ENCODE assay signal across 9 cellular contexts in the genomic region with DNA sequence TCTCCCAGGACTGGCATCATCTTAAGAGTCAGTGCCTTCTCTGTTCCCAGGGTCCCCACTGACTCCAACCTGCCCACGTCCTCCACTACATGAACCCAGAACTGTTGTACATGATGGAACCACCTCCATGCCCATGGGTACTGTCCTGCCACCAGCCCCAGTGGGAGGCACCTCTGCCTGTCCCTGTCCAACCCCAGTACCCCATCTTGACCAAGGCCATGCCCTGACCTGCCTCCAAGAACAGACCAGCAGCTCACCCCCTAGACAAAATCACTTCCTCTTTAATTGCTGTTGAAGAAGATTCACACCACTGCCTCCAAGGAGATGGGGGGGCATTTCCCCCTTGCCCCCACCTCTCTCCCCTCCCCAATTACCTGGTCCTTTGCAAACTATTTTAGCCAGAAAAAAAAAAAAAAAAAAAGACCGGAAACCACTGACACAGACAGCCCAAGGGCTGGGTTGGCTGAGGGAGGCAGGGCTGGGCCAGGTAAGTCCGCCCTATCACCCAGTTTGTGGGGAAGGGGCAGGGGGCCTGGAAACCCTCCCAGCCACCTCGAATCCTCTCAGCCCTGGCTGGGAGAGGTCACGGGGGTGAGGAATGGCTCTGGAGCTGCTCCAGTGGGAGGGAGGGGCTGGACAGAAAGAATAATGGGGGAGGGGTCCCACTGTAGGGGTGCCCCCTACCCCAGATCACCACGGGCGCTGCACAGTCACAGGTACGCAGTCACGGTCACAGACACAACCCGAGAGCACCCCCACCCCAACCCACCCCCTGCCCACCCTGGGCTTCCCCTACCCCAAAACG. TPM values are rescaled to one million over a fixed set of nuclear protein-coding genes. Genes with fewer than 3 reads are reported as not detected.
DNase-seq lines count a peak whose midpoint lies in the region; ATAC-seq, FAIRE-seq and TF ChIP-seq lines count a peak whose summit lies in the region.
"Had no signal": no experiment of that assay in that cellular context is flagged by ENCODE, and none has a peak within 500 bp of the region (broad histone marks: within the 10 kb centered on the region; RNA-seq: fewer than 3 reads in every experiment).

No MANE protein-coding gene starts in this region.

- H3K14ac ChIP-seq in IMR-90 (replicated peaks; ENCODE audit: low read depth, low read length) = no peak overlapping the region
- H3K14ac ChIP-seq in H1 (ENCODE audit: insufficient read length) = no peak overlapping the region

- CTCF ChIA-PET in IMR-90 (lab: Yijun Ruan, JAX) = interaction anchor here (1.1 to 1.2 kb wide), 2 partner anchors 12 to 31 kb away, joined by 3 to 4 read pairs; partner anchors contain the start of gene OS9
- CTCF ChIA-PET in H1 (lab: Charles Lee; ENCODE audit: partially characterized antibody) = interaction anchor here (0.7 to 11.7 kb wide), 23 partner anchors 9 to 155 kb away, joined by 3 to 149 read pairs (median 5); partner anchors contain the start of genes AGAP2 and OS9

- no peak for DNase-seq in activated naive CD4-positive, alpha-beta T cell treated with anti-CD3 and anti-CD28 coated beads, Interleukin-2, amount 50 U/mL, for 72 hours (ENCODE audit: low spot score in 2 of 2)
- no peak for DNase-seq in activated naive CD4-positive, alpha-beta T cell treated with Interleukin-2 at 50 U/mL for 16 hours
- DNase-seq in IMR-90 = no peak
- DNase-seq in H1 (ENCODE audit: low read depth in 1 of 2, low spot score in 2 of 2) = peak in 1 of 2 experiments; percentile 40
- no peak for DNase-seq in stimulated activated naive B cell treated with anti-CD40 and anti-IgM and Interleukin-4, amounts not matched to agents 10 μg/mL and 1 μg/mL and 100 μg/mL, for 72 hours
- DNase-seq in NCI-H446 treated with DMSO at 0.1 percent for 48 hours (lab: John Stamatoyannopoulos, UW) = no peak
- DNase-seq in DMS 273 (lab: John Stamatoyannopoulos, UW; ENCODE audit: unreplicated experiment) = no peak
- DNase-seq: AML-193 had no signal

- H3K79me1 ChIP-seq in IMR-90 (ENCODE audit: low read depth in 1 of 2, low read length in 2 of 2) = peaks cover 0 to 17% of the 10 kb centered on the region in 2 experiments; a peak in 1 of 4 replicates
- H3K79me1 ChIP-seq in H1 (ENCODE audit: low read depth, low read length) = no peaks in the 10 kb centered on the region

- peak in 1 of 2 donors; percentile 5 for ATAC-seq in activated naive CD4-positive, alpha-beta T cell treated with anti-CD3 and anti-CD28 coated beads, Interleukin-2, amount 50 U/mL, for 72 hours
- ATAC-seq in IMR-90 (ENCODE audit: low read depth) (no peak), HG02970 (IDR thresholded peaks at IDR 0.05; ENCODE audit: low FRiP score, unreplicated experiment) (no peak)
- ATAC-seq in stimulated activated naive B cell treated with anti-CD40 and anti-IgM and Interleukin-4, amounts not matched to agents 10 μg/mL and 1 μg/mL and 100 μg/mL, for 72 hours (replicated peaks) = peak in 1 of 2 donors; percentile 26

- peak overlapping the region; percentile 8 to 81 for H3K27ac Mint-ChIP-seq in activated naive CD4-positive, alpha-beta T cell treated with anti-CD3 and anti-CD28 coated beads, Interleukin-2, amount 50 U/mL, for 72 hours
- H3K27ac Mint-ChIP-seq in stimulated activated naive B cell treated with anti-CD40 and anti-IgM and Interleukin-4, amounts not matched to agents 10 μg/mL and 1 μg/mL and 100 μg/mL, for 72 hours = peak overlapping the region; percentile 80

- H4K8ac ChIP-seq in IMR-90 (ENCODE audit: low read depth in 2 of 2, low read length in 2 of 2) (no peak overlapping the region; a peak in 1 of 4 replicates), H1 (ENCODE audit: extremely low read depth, insufficient read depth, low read length) (no peak overlapping the region)

- no peak overlapping the region for H2BK120ac ChIP-seq in IMR-90 (ENCODE audit: low read depth, low read length)
- H2BK120ac ChIP-seq in H1 (replicated peaks; ENCODE audit: low read depth, low read length) = no peak overlapping the region

- no peak overlapping the region for H4K91ac ChIP-seq in IMR-90 (ENCODE audit: insufficient read depth, low read depth, low read length)
- H4K91ac ChIP-seq in H1 (replicated peaks; ENCODE audit: insufficient read length, low read length) = no peak overlapping the region

- WGBS in IMR-90 (ENCODE audit: extremely low coverage in 2 of 2, insufficient read length in 1 of 2), 2 experiments = no CpG with 5 or more reads among the region's 11 CpGs
- 66% methylated on average over 4 of the region's 11 CpGs; no CpG with 5 or more reads in 1 of the 2 experiments for WGBS in H1 (ENCODE audit: extremely low coverage in 1 of 2, insufficient coverage in 1 of 2, insufficient read length in 1 of 2, insufficient replicate concordance in 2 of 2, low coverage in 1 of 2, low lambda C conversion rate in 2 of 2, missing lambda C conversion rate in 1 of 2), 2 experiments

- no peaks in the 10 kb centered on the region for H3K9me3 Mint-ChIP-seq in activated naive CD4-positive, alpha-beta T cell treated with anti-CD3 and anti-CD28 coated beads, Interleukin-2, amount 50 U/mL, for 72 hours
- peaks cover 0 to 3% of the 10 kb centered on the region in 2 donors for H3K9me3 Mint-ChIP-seq in stimulated activated naive B cell treated with anti-CD40 and anti-IgM and Interleukin-4, amounts not matched to agents 10 μg/mL and 1 μg/mL and 100 μg/mL, for 72 hours

- H3K36me3 ChIP-seq in IMR-90 (ENCODE audit: control insufficient read depth, insufficient read depth, low read length) = peaks cover 17% of the 10 kb centered on the region; the same call in 1 of the 2 replicates
- no peaks in the 10 kb centered on the region; a peak in 1 of 8 replicates for H3K36me3 ChIP-seq in H1 (ENCODE audit: control insufficient read depth in 2 of 4, insufficient read depth in 4 of 4, low read length in 3 of 4)

- TF ChIP-seq CTCF in IMR-90 (conservative IDR thresholded peaks at IDR 0.05; ENCODE audit: low read depth, low read length) = no peak
- no peak for TF ChIP-seq CTCF in H1 (IDR thresholded peaks at IDR 0.05; ENCODE audit: control extremely low read depth in 1 of 3, insufficient read depth in 1 of 3, low read depth in 1 of 3, low read length in 3 of 3)

- H3K18ac ChIP-seq in IMR-90 (ENCODE audit: low read depth, low read length) (no peak overlapping the region), H1 (ENCODE audit: extremely low read depth, low read length) (no peak overlapping the region)

- H3K4me3 Mint-ChIP-seq in stimulated activated naive B cell treated with anti-CD40 and anti-IgM and Interleukin-4, amounts not matched to agents 10 μg/mL and 1 μg/mL and 100 μg/mL, for 72 hours = peak overlapping the region in 1 of 2 donors; percentile 33

- no peaks in the 10 kb centered on the region; the same call in 1 of the 2 replicates for H3K27me3 ChIP-seq in IMR-90 (ENCODE audit: control insufficient read depth, insufficient read depth, low read length)
- peaks cover 18 to 58% (median 43%) of the 10 kb centered on the region in 4 experiments for H3K27me3 ChIP-seq in H1 (replicated peaks in 1 of 4; ENCODE audit: control insufficient read depth in 3 of 4, extremely low read depth in 1 of 4, insufficient read depth in 3 of 4, low read length in 3 of 4)

- H4K20me1 ChIP-seq in IMR-90 (ENCODE audit: insufficient read depth, low read length) = peaks cover 9% of the 10 kb centered on the region; the same call in 1 of the 2 replicates
- H4K20me1 ChIP-seq in H1 (replicated peaks in 1 of 2; ENCODE audit: control insufficient read depth in 1 of 2, insufficient read depth in 2 of 2, low read length in 2 of 2) = peaks cover 2 to 7% of the 10 kb centered on the region in 2 experiments

- H3K4me2 ChIP-seq in IMR-90 (ENCODE audit: low read depth, low read length) (no peak overlapping the region), H1 (ENCODE audit: insufficient read depth in 1 of 2, low read depth in 2 of 2, low read length in 2 of 2) (peak overlapping the region; percentile 26 to 52; a peak in 2 of 4 replicates)

- TF ChIP-seq RAD21 in IMR-90 (IDR thresholded peaks at IDR 0.05; ENCODE audit: low read length) (no peak), H1 (IDR thresholded peaks at IDR 0.05 in 1 of 2, conservative IDR thresholded peaks at IDR 0.05 in 1 of 2; ENCODE audit: low read depth in 2 of 2, low read length in 2 of 2) (no peak)

- 0 out of 2 replicates have a peak, but pooled peaks cover 4% of the 10 kb centered on the region for H3K4me1 ChIP-seq in IMR-90 (ENCODE audit: control insufficient read depth, insufficient read depth, low read length)
- peaks cover 0 to 20% (median 13%) of the 10 kb centered on the region in 4 experiments; a peak in 5 of 7 replicates for H3K4me1 ChIP-seq in H1 (replicated peaks in 1 of 4; ENCODE audit: control insufficient read depth in 3 of 4, insufficient read depth in 4 of 4, low read length in 3 of 4)

- intact Hi-C loops in IMR-90 (cut with micrococcal nuclease) = no loop called here

- H2AK9ac ChIP-seq in IMR-90 (replicated peaks; ENCODE audit: low read depth, low read length, poor library complexity) = no peak overlapping the region

- H4K5ac ChIP-seq in IMR-90 (ENCODE audit: low read depth, low read length) (no peak overlapping the region), H1 (ENCODE audit: insufficient read length, low read depth, low read length) (no peak overlapping the region)

- H3K9ac ChIP-seq in IMR-90 (ENCODE audit: low read depth, low read length) (no peak overlapping the region), H1 (replicated peaks in 1 of 4; ENCODE audit: extremely low read depth in 1 of 4, low read depth in 3 of 4, low read length in 3 of 4) (no peak overlapping the region)

- peaks cover 12% of the 10 kb centered on the region; the same call in 1 of the 2 replicates for H3K23me2 ChIP-seq in H1 (ENCODE audit: low read depth, low read length)

- no peak overlapping the region for H3K56ac ChIP-seq in IMR-90 (ENCODE audit: extremely low read depth, insufficient read depth, low read length)
- H3K56ac ChIP-seq in H1 (replicated peaks; ENCODE audit: insufficient read length, low read depth, low read length) = no peak overlapping the region

- H3K9me1 ChIP-seq in IMR-90 (ENCODE audit: insufficient read depth, low read length) = peaks cover 6% of the 10 kb centered on the region; the same call in 1 of the 2 replicates

- no peaks in the 10 kb centered on the region for H3K27me3 Mint-ChIP-seq in stimulated activated naive B cell treated with anti-CD40 and anti-IgM and Interleukin-4, amounts not matched to agents 10 μg/mL and 1 μg/mL and 100 μg/mL, for 72 hours

- H3K4me1 Mint-ChIP-seq in stimulated activated naive B cell treated with anti-CD40 and anti-IgM and Interleukin-4, amounts not matched to agents 10 μg/mL and 1 μg/mL and 100 μg/mL, for 72 hours = peaks cover 14 to 18% of the 10 kb centered on the region in 2 donors

- H2BK15ac ChIP-seq in IMR-90 (ENCODE audit: low read depth, low read length) (no peak overlapping the region), H1 (ENCODE audit: low read length) (no peak overlapping the region)

- no peak overlapping the region for H3K4me3 ChIP-seq in IMR-90 (ENCODE audit: insufficient read depth, low read depth, low read length)
- H3K4me3 ChIP-seq in H1 (ENCODE audit: extremely low read depth in 1 of 4, insufficient read depth in 2 of 4, low read depth in 3 of 4, low read length in 4 of 4) = no peak overlapping the region

- H2AK5ac ChIP-seq in IMR-90 (ENCODE audit: low read depth, low read length) (no peak overlapping the region), H1 (ENCODE audit: low read depth, low read length) (no peak overlapping the region)

- H2BK20ac ChIP-seq in IMR-90 (ENCODE audit: low read depth, low read length) (no peak overlapping the region), H1 (ENCODE audit: low read length) (no peak overlapping the region)

- H3K79me2 ChIP-seq in H1 (ENCODE audit: control insufficient read depth in 1 of 2, insufficient read depth in 2 of 2, low read length in 2 of 2) = no peaks in the 10 kb centered on the region

- dilution Hi-C loops in IMR-90 (cut with HindIII; ENCODE audit: low sequenced_read_pairs, unreplicated experiment) = no loop called here

- no peak for FAIRE-seq in H1 (lab: Jason Lieb, UNC)

- in situ Hi-C loops in IMR-90 (cut with MboI; ENCODE audit: low sequenced_read_pairs) = no loop called here

- POLR2A ChIA-PET in IMR-90 (lab: Charles Lee; ENCODE audit: unreplicated experiment) (interaction anchor here (1.2 kb wide), 1 partner anchor 19 kb away, joined by 5 read pairs; the partner anchor contains the start of gene TSPAN31), H1 (lab: Charles Lee; ENCODE audit: partially characterized antibody) (interaction anchor here (0.7 to 7.4 kb wide), 7 partner anchors 8 to 142 kb away, joined by 3 to 59 read pairs (median 3); partner anchors contain the start of gene AGAP2)

- H3K4ac ChIP-seq in IMR-90 (ENCODE audit: low read depth, low read length) (no peak overlapping the region), H1 (replicated peaks; ENCODE audit: insufficient read length, low read depth, low read length) (no peak overlapping the region)

- H2BK12ac ChIP-seq in H1 (ENCODE audit: low read depth, low read length) = no peak overlapping the region

- no peak overlapping the region for H3K27ac ChIP-seq in IMR-90 (ENCODE audit: insufficient read depth, low read length)
- H3K27ac ChIP-seq in H1 (ENCODE audit: low read depth, low read length) = no peak overlapping the region

- TF ChIP-seq POLR2A in IMR-90 (IDR thresholded peaks at IDR 0.05; ENCODE audit: low read depth, low read length) (no peak), H1 (IDR thresholded peaks at IDR 0.05; ENCODE audit: control extremely low read depth in 1 of 2, low read depth in 2 of 2, low read length in 2 of 2) (no peak)

- H2BK5ac ChIP-seq in IMR-90 (ENCODE audit: low read depth, low read length, poor library complexity, severe bottlenecking) = no peak overlapping the region
- no peak overlapping the region for H2BK5ac ChIP-seq in H1 (ENCODE audit: low read depth, low read length)

- H2AFZ ChIP-seq in IMR-90 (replicated peaks; ENCODE audit: low read length, poor library complexity) = peak overlapping the region; percentile 48
- H2AFZ ChIP-seq in H1 (ENCODE audit: low read length) = no peak overlapping the region

- H3K9me3 ChIP-seq in IMR-90 (ENCODE audit: control insufficient read depth, insufficient read depth, low read length) (no peaks in the 10 kb centered on the region), H1 (ENCODE audit: insufficient read depth in 2 of 2, low read depth in 1 of 2, low read length in 1 of 2) (no peaks in the 10 kb centered on the region)

- TF ChIP-seq EP300 in H1 (IDR thresholded peaks at IDR 0.05; ENCODE audit: borderline replicate concordance in 1 of 2, low read depth in 2 of 2, low read length in 2 of 2) = no peak

- peaks cover 4 to 6% of the 10 kb centered on the region in 2 donors for H3K36me3 Mint-ChIP-seq in activated naive CD4-positive, alpha-beta T cell treated with anti-CD3 and anti-CD28 coated beads, Interleukin-2, amount 50 U/mL, for 72 hours
- peaks cover 52 to 65% of the 10 kb centered on the region in 2 donors for H3K36me3 Mint-ChIP-seq in stimulated activated naive B cell treated with anti-CD40 and anti-IgM and Interleukin-4, amounts not matched to agents 10 μg/mL and 1 μg/mL and 100 μg/mL, for 72 hours

- H3K23ac ChIP-seq in IMR-90 (ENCODE audit: low read depth, low read length) = no peak overlapping the region; the same call in 1 of the 2 replicates
- no peak overlapping the region for H3K23ac ChIP-seq in H1 (ENCODE audit: insufficient read length)

- BruUV-seq in IMR-90 (replicated peaks; lab: Mats Ljungman, UMichigan) = no TSS peak

RNA-seq across cellular contexts. Expression of gene AGAP2, which starts 13.4 kb away (rescaled TPM):
- 10 to 100 TPM; 28.9 to 38.4 TPM for total RNA-seq in activated naive CD4-positive, alpha-beta T cell treated with anti-CD3 and anti-CD28 coated beads, Interleukin-2, amount 50 U/mL, for 72 hours
- total RNA-seq in IMR-90 (2012; rRNA removed) = 0.18 and 0.28 TPM in 2 replicates
- polyA plus RNA-seq in IMR-90 (2012; rRNA removed) (0.03 and 0.07 TPM in 2 replicates), H1 (2011; rRNA removed) (1.5 and 1.8 TPM in 2 replicates)
- polyA plus RNA-seq in IMR-90 (2012; cell fraction: cytosol; rRNA removed) = 0.09 and 0.10 TPM in 2 replicates
- 0.55 and 0.88 TPM in 2 replicates for polyA plus RNA-seq in IMR-90 (2012; cell fraction: nucleus; rRNA removed; ENCODE audit: low replicate concordance)
- total RNA-seq in H1 (2021; fragmentation: NEBNext Ultra II Directional; extraction: Animal tissue kit (Norgen Biotek cat#: 25700)) = 1.5 and 1.7 TPM in 2 replicates
- 1.4 TPM for polyA plus RNA-seq in H1 (2011; cell fraction: cytosol; rRNA removed)
- polyA plus RNA-seq in H1 (2011; cell fraction: nucleus; rRNA removed) = 6.8 TPM
- polyA plus RNA-seq in H1 (2012, experiment 1 of 2) = 1.7 to 2.6 TPM (median 2.1 TPM) in 4 replicates
- 0.91 TPM for polyA plus RNA-seq in H1 (2012, experiment 2 of 2)
- polyA plus RNA-seq in H1 (2013, experiment 1 of 2) = 1.0 TPM
- polyA plus RNA-seq in H1 (2013, experiment 2 of 2) = 1.3 TPM
- polyA minus RNA-seq in H1 (2011; rRNA and poly(A)+ RNA removed) = 0.63 and 0.98 TPM in 2 replicates
- 2.1 TPM for polyA minus RNA-seq in H1 (2011; cell fraction: cytosol; rRNA and poly(A)+ RNA removed)
- polyA minus RNA-seq in H1 (2011; cell fraction: nucleus; rRNA and poly(A)+ RNA removed) = 2.8 TPM

RNA-seq across cellular contexts. Expression of gene TSPAN31, which starts 19.7 kb away (rescaled TPM):
- total RNA-seq in activated naive CD4-positive, alpha-beta T cell treated with anti-CD3 and anti-CD28 coated beads, Interleukin-2, amount 50 U/mL, for 72 hours = 10 to 100 TPM in 1 of 2 donors, 1 to 10 TPM in 1; 9.7 to 15.1 TPM
- 51.1 and 71.2 TPM in 2 replicates for total RNA-seq in IMR-90 (2012; rRNA removed)
- polyA plus RNA-seq in IMR-90 (2012; rRNA removed) (9.9 and 12.3 TPM in 2 replicates), H1 (2011; rRNA removed) (23.3 and 31.4 TPM in 2 replicates)
- polyA plus RNA-seq in IMR-90 (2012; cell fraction: cytosol; rRNA removed) = 22.4 and 46.8 TPM in 2 replicates
- polyA plus RNA-seq in IMR-90 (2012; cell fraction: nucleus; rRNA removed; ENCODE audit: low replicate concordance) = 23.3 and 27.2 TPM in 2 replicates
- 15.2 and 15.8 TPM in 2 replicates for total RNA-seq in H1 (2021; fragmentation: NEBNext Ultra II Directional; extraction: Animal tissue kit (Norgen Biotek cat#: 25700))
- polyA plus RNA-seq in H1 (2011; cell fraction: cytosol; rRNA removed) = 22.7 TPM
- polyA plus RNA-seq in H1 (2011; cell fraction: nucleus; rRNA removed) = 12.1 TPM
- 14.1 to 22.6 TPM (median 19.5 TPM) in 4 replicates for polyA plus RNA-seq in H1 (2012, experiment 1 of 2)
- 20.3 TPM for polyA plus RNA-seq in H1 (2012, experiment 2 of 2)
- polyA plus RNA-seq in H1 (2013, experiment 1 of 2) = 15.8 TPM
- polyA plus RNA-seq in H1 (2013, experiment 2 of 2) = 17.6 TPM
- 26.3 and 33.9 TPM in 2 replicates for polyA minus RNA-seq in H1 (2011; rRNA and poly(A)+ RNA removed)
- polyA minus RNA-seq in H1 (2011; cell fraction: cytosol; rRNA and poly(A)+ RNA removed) = 11.2 TPM
- 15.2 TPM for polyA minus RNA-seq in H1 (2011; cell fraction: nucleus; rRNA and poly(A)+ RNA removed)

RNA-seq across cellular contexts. Expression of gene CDK4, which starts 27.0 kb away (rescaled TPM):
- 100 to 1,000 TPM; 183 to 191 TPM for total RNA-seq in activated naive CD4-positive, alpha-beta T cell treated with anti-CD3 and anti-CD28 coated beads, Interleukin-2, amount 50 U/mL, for 72 hours
- 239 and 297 TPM in 2 replicates for total RNA-seq in IMR-90 (2012; rRNA removed)
- polyA plus RNA-seq in IMR-90 (2012; rRNA removed) (252 and 261 TPM in 2 replicates), H1 (2011; rRNA removed) (311 and 368 TPM in 2 replicates)
- polyA plus RNA-seq in IMR-90 (2012; cell fraction: cytosol; rRNA removed) = 201 and 295 TPM in 2 replicates
- 85.8 and 86.8 TPM in 2 replicates for polyA plus RNA-seq in IMR-90 (2012; cell fraction: nucleus; rRNA removed; ENCODE audit: low replicate concordance)
- 174 and 180 TPM in 2 replicates for total RNA-seq in H1 (2021; fragmentation: NEBNext Ultra II Directional; extraction: Animal tissue kit (Norgen Biotek cat#: 25700))
- polyA plus RNA-seq in H1 (2011; cell fraction: cytosol; rRNA removed) = 368 TPM
- polyA plus RNA-seq in H1 (2011; cell fraction: nucleus; rRNA removed) = 288 TPM
- polyA plus RNA-seq in H1 (2012, experiment 1 of 2) = 210 to 260 TPM (median 226 TPM) in 4 replicates
- polyA plus RNA-seq in H1 (2012, experiment 2 of 2) = 272 TPM
- polyA plus RNA-seq in H1 (2013, experiment 1 of 2) = 111 TPM
- polyA plus RNA-seq in H1 (2013, experiment 2 of 2) = 105 TPM
- 218 and 329 TPM in 2 replicates for polyA minus RNA-seq in H1 (2011; rRNA and poly(A)+ RNA removed)
- polyA minus RNA-seq in H1 (2011; cell fraction: cytosol; rRNA and poly(A)+ RNA removed) = 110 TPM
- polyA minus RNA-seq in H1 (2011; cell fraction: nucleus; rRNA and poly(A)+ RNA removed) = 99.0 TPM

RNA-seq across cellular contexts. Expression of gene MARCHF9, which starts 29.8 kb away (rescaled TPM):
- 10 to 100 TPM; 17.4 to 26.4 TPM for total RNA-seq in activated naive CD4-positive, alpha-beta T cell treated with anti-CD3 and anti-CD28 coated beads, Interleukin-2, amount 50 U/mL, for 72 hours
- total RNA-seq in IMR-90 (2012; rRNA removed) = 1.1 TPM in 2 replicates
- 4.7 and 5.4 TPM in 2 replicates for polyA plus RNA-seq in IMR-90 (2012; rRNA removed)
- 3.6 and 5.6 TPM in 2 replicates for polyA plus RNA-seq in IMR-90 (2012; cell fraction: cytosol; rRNA removed)
- polyA plus RNA-seq in IMR-90 (2012; cell fraction: nucleus; rRNA removed; ENCODE audit: low replicate concordance) = 8.1 and 11.9 TPM in 2 replicates
- total RNA-seq in H1 (2021; fragmentation: NEBNext Ultra II Directional; extraction: Animal tissue kit (Norgen Biotek cat#: 25700)) = 6.1 and 6.4 TPM in 2 replicates
- polyA plus RNA-seq in H1 (2011; rRNA removed) = 6.6 and 7.8 TPM in 2 replicates
- polyA plus RNA-seq in H1 (2011; cell fraction: cytosol; rRNA removed) = 7.0 TPM
- polyA plus RNA-seq in H1 (2011; cell fraction: nucleus; rRNA removed) = 13.3 TPM
- polyA plus RNA-seq in H1 (2012, experiment 1 of 2) = 4.7 to 8.7 TPM (median 8.1 TPM) in 4 replicates
- polyA plus RNA-seq in H1 (2012, experiment 2 of 2) = 8.9 TPM
- 4.9 TPM for polyA plus RNA-seq in H1 (2013, experiment 1 of 2)
- 4.5 TPM for polyA plus RNA-seq in H1 (2013, experiment 2 of 2)
- 5.9 and 6.2 TPM in 2 replicates for polyA minus RNA-seq in H1 (2011; rRNA and poly(A)+ RNA removed)
- polyA minus RNA-seq in H1 (2011; cell fraction: cytosol; rRNA and poly(A)+ RNA removed) = 3.5 TPM
- polyA minus RNA-seq in H1 (2011; cell fraction: nucleus; rRNA and poly(A)+ RNA removed) = 4.1 TPM

RNA-seq across cellular contexts. Expression of gene OS9, which starts 31.2 kb away (rescaled TPM):
- 100 to 1,000 TPM in 1 of 2 donors, 10 to 100 TPM in 1; 87.1 to 116 TPM for total RNA-seq in activated naive CD4-positive, alpha-beta T cell treated with anti-CD3 and anti-CD28 coated beads, Interleukin-2, amount 50 U/mL, for 72 hours
- 159 and 182 TPM in 2 replicates for total RNA-seq in IMR-90 (2012; rRNA removed)
- polyA plus RNA-seq in IMR-90 (2012; rRNA removed) = 188 and 272 TPM in 2 replicates
- polyA plus RNA-seq in IMR-90 (2012; cell fraction: cytosol; rRNA removed) = 327 and 430 TPM in 2 replicates
- polyA plus RNA-seq in IMR-90 (2012; cell fraction: nucleus; rRNA removed; ENCODE audit: low replicate concordance) = 286 and 406 TPM in 2 replicates
- total RNA-seq in H1 (2021; fragmentation: NEBNext Ultra II Directional; extraction: Animal tissue kit (Norgen Biotek cat#: 25700)) = 71.0 and 74.3 TPM in 2 replicates
- 108 and 146 TPM in 2 replicates for polyA plus RNA-seq in H1 (2011; rRNA removed)
- 136 TPM for polyA plus RNA-seq in H1 (2011; cell fraction: cytosol; rRNA removed)
- 161 TPM for polyA plus RNA-seq in H1 (2011; cell fraction: nucleus; rRNA removed)
- polyA plus RNA-seq in H1 (2012, experiment 1 of 2) = 71.8 to 99.5 TPM (median 93.9 TPM) in 4 replicates
- 64.5 TPM for polyA plus RNA-seq in H1 (2012, experiment 2 of 2)
- 94.5 TPM for polyA plus RNA-seq in H1 (2013, experiment 1 of 2)
- polyA plus RNA-seq in H1 (2013, experiment 2 of 2) = 96.9 TPM
- 122 and 125 TPM in 2 replicates for polyA minus RNA-seq in H1 (2011; rRNA and poly(A)+ RNA removed)
- 40.7 TPM for polyA minus RNA-seq in H1 (2011; cell fraction: cytosol; rRNA and poly(A)+ RNA removed)
- 34.4 TPM for polyA minus RNA-seq in H1 (2011; cell fraction: nucleus; rRNA and poly(A)+ RNA removed)

Comparison
In these comparisons a context has a peak if more than half of its experiments do, and no peak if none do; other contexts are left out.
1. RNA of gene AGAP2, which starts 13.4 kb away (total RNA-seq): 28.9 to 38.4 TPM in activated naive CD4-positive, alpha-beta T cell treated with anti-CD3 and anti-CD28 coated beads, Interleukin-2, amount 50 U/mL, for 72 hours; 1.5 to 1.7 TPM in H1 and 0.18 to 0.28 TPM in IMR-90; every median in the first group is over 10 times any median in the second.